In the genomic region with DNA sequence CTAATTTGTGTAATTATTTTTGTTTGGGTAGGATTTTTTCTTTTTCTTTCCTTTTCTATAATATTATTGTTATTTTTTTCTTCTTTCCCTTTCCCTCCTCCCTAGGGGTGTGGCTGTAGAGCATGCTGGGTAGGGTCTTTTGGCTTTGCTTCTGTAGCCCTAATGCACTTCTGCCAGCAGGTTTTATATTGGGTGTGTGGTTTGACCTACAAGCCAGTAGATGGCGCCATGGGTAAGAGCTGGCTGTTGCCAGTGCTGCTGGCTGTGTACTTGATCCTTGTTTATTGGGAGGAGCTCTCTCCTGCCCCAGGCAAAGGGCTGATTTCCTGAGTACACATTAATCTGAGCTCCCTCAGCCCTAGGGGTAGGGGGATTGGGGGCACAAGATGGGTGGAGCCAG, we compare ENCODE assay signal across 7 cellular contexts.
A peak's percentile ranks its signal among the peaks of the same experiment; 100 is the strongest.
DNase-seq lines count a peak whose midpoint lies in the region; ATAC-seq and TF ChIP-seq lines count a peak whose summit lies in the region.
"Not testable (repeated sequence)": the region's sequence is repeated elsewhere in the genome, so short reads cannot be mapped to it uniquely, and the experiment has no call there.

No MANE protein-coding gene starts in this region.

- H3K9ac ChIP-seq in DND-41 (ENCODE audit: low read depth, low read length) = not testable (repeated sequence)

- H3K27ac Mint-ChIP-seq in HFFc6; neural crest cell (ENCODE audit: unreplicated experiment): not testable (repeated sequence)

- TF ChIP-seq CTCF in DND-41 (IDR thresholded peaks at IDR 0.05; ENCODE audit: borderline replicate concordance, extremely low read depth, low read length, poor library complexity, severe bottlenecking) = peak; percentile 51
- TF ChIP-seq CTCF in HFFc6 (IDR thresholded peaks at IDR 0.05) = peak; percentile 77
- peak; percentile 64 for TF ChIP-seq CTCF in WERI-Rb-1 (IDR thresholded peaks at IDR 0.05; ENCODE audit: low read depth, low read length)
- peak; percentile 52 for TF ChIP-seq CTCF in choroid plexus epithelial cell (conservative IDR thresholded peaks at IDR 0.05; ENCODE audit: low read depth, low read length)
- peak; percentile 35 to 59 for TF ChIP-seq CTCF in right atrium auricular region (IDR thresholded peaks at IDR 0.05)
- peak; percentile 64 for TF ChIP-seq CTCF in neural crest cell (conservative IDR thresholded peaks at IDR 0.05)

- not testable (repeated sequence) for H3K36me3 Mint-ChIP-seq in HFFc6 (ENCODE audit: low read depth); neural crest cell (ENCODE audit: low read depth)

- not testable (repeated sequence) for H3K27me3 ChIP-seq in DND-41 (ENCODE audit: insufficient read depth, low read length, poor library complexity); WERI-Rb-1 (ENCODE audit: insufficient read depth, low read depth, severe bottlenecking); right atrium auricular region

- H2AFZ ChIP-seq in DND-41 (ENCODE audit: low read depth, low read length) = not testable (repeated sequence)

- not testable (repeated sequence) for H3K27ac ChIP-seq in DND-41 (ENCODE audit: low read length); WERI-Rb-1; right atrium auricular region

- not testable (repeated sequence) for H3K4me3 ChIP-seq in DND-41 (ENCODE audit: low read depth in 1 of 2, low read length in 2 of 2); WERI-Rb-1 (ENCODE audit: low read depth, low read length); choroid plexus epithelial cell (ENCODE audit: low read depth, low read length)
- peak overlapping the region in 1 of 2 donors; percentile 27 for H3K4me3 ChIP-seq in right atrium auricular region

- not testable (repeated sequence) for H3K79me2 ChIP-seq in DND-41 (ENCODE audit: insufficient read depth, low read length)

- H3K27me3 Mint-ChIP-seq in HFFc6 (ENCODE audit: insufficient read depth) = peaks cover 13% of the 10 kb centered on the region
- not testable (repeated sequence) for H3K27me3 Mint-ChIP-seq in neural crest cell (ENCODE audit: low read depth)

- H3K36me3 ChIP-seq in DND-41 (ENCODE audit: insufficient read depth, low read length); WERI-Rb-1; right atrium auricular region: not testable (repeated sequence)

- not testable (repeated sequence) for H3K9me3 ChIP-seq in DND-41 (ENCODE audit: insufficient read depth, low read length, severe bottlenecking); WERI-Rb-1 (ENCODE audit: severe bottlenecking); right atrium auricular region

- peak; percentile 53; the same call in 1 of the 3 replicates for ATAC-seq in DND-41 (ENCODE audit: insufficient read depth, low read depth)

- H3K4me1 ChIP-seq in DND-41 (ENCODE audit: insufficient read depth, low read length); right atrium auricular region: not testable (repeated sequence)

- DNase-seq in DND-41 = peak; percentile 33
- DNase-seq in HFFc6 = peak; percentile 31
- DNase-seq in NCI-H526 (lab: John Stamatoyannopoulos, UW) = peak; percentile 69 to 76
- DNase-seq in WERI-Rb-1 = peak; percentile 62
- DNase-seq in choroid plexus epithelial cell (ENCODE audit: low read depth) = peak; percentile 51
- DNase-seq in right atrium auricular region (ENCODE audit: low spot score) = not testable (repeated sequence)
- peak; percentile 3 for DNase-seq in neural crest cell (ENCODE audit: low read depth, low spot score)

- H3K4me2 ChIP-seq in DND-41 (ENCODE audit: insufficient read depth, low read length) = not testable (repeated sequence)

- H3K4me1 Mint-ChIP-seq in HFFc6 (ENCODE audit: low read depth); neural crest cell: not testable (repeated sequence)

- not testable (repeated sequence) for H3K9me3 Mint-ChIP-seq in HFFc6
- H3K9me3 Mint-ChIP-seq in neural crest cell = peaks cover 10% of the 10 kb centered on the region

- H3K4me3 Mint-ChIP-seq in HFFc6 = peak overlapping the region; percentile 77; the same call in 1 of the 2 replicates
- H3K4me3 Mint-ChIP-seq in neural crest cell = not testable (repeated sequence)

- H4K20me1 ChIP-seq in DND-41 (ENCODE audit: insufficient read depth, low read length) = not testable (repeated sequence)
